In the genomic region with DNA sequence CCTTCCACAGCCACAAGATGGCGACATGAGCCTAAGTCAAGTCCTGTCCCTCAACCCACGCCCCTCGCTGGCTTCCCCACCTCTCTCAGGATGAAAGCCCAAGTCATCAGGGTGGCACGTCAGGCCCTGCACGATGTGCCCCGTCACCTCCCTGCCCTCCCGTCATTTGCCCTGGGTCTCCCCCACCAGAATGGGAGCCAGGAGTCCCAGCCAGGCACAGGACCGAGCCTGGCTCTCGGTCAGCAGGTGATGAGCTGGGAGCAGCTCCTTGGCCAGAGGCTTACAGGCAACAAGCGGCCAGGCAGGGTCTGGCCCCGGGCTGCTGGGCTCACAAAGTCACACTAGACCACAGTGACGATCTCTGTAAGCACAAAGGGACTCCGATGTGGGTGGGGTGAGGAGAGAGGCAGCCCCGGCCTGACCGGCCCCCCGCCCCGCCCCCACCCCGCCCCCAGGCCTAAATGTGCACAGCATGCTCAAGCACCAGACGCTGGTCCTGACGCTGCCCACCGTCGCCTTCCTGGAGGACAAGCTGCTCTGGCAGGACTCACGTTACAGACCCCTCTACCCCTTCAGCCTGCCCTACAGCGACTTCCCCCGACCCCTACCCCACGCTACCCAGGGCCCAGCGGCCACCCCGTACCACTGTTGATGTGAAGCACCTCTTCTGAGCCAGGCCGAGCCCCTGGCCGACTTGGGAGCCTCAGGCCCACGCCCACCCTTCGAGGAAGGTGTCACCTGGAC, we compare ENCODE assay signal across 9 cellular contexts. TPM values are rescaled to one million over a fixed set of nuclear protein-coding genes. Genes with fewer than 3 reads are reported as not detected.
DNase-seq lines count a peak whose midpoint lies in the region; ATAC-seq, FAIRE-seq and TF ChIP-seq lines count a peak whose summit lies in the region.
"Had no signal": no experiment of that assay in that cellular context is flagged by ENCODE, and none has a peak within 500 bp of the region (broad histone marks: within the 10 kb centered on the region; RNA-seq: fewer than 3 reads in every experiment).

No MANE protein-coding gene starts in this region.

- intact Hi-C loops in mammary epithelial cell (cut with micrococcal nuclease), result loop anchor here (1.0 kb wide), 1 partner anchor 131 kb away; no protein-coding TSS in a partner anchor

- peak overlapping the region; percentile 45 for H3K27ac ChIP-seq in mammary epithelial cell (ENCODE audit: insufficient read depth, low read depth, low read length)
- peak overlapping the region; percentile 56 for H3K27ac ChIP-seq in keratinocyte (ENCODE audit: control insufficient read depth, insufficient read depth, low read length)
- H3K27ac ChIP-seq: BLaER1 had no signal

- H4K20me1 ChIP-seq in mammary epithelial cell (ENCODE audit: insufficient read depth, low read length) (no peaks in the 10 kb centered on the region), keratinocyte (ENCODE audit: control insufficient read depth, extremely low read depth, insufficient read depth, low read length) (no peaks in the 10 kb centered on the region)

- H3K36me3 ChIP-seq in mammary epithelial cell (ENCODE audit: insufficient read depth, low read length), result peaks cover 6% of the 10 kb centered on the region
- H3K36me3 ChIP-seq in keratinocyte (ENCODE audit: control insufficient read depth in 2 of 2, extremely low read depth in 1 of 2, insufficient read depth in 2 of 2, low read length in 2 of 2), result peaks cover 22 to 28% of the 10 kb centered on the region in 2 experiments

- DNase-seq in NCI-H2107 treated with DMSO at 0.1 percent for 48 hours (lab: John Stamatoyannopoulos, UW; ENCODE audit: unreplicated experiment) (peak; percentile 34), NCI-H2107 (lab: John Stamatoyannopoulos, UW) (no peak), NCI-H2196 treated with DMSO at 0.1 percent for 48 hours (lab: John Stamatoyannopoulos, UW; ENCODE audit: unreplicated experiment) (peak; percentile 36), mammary epithelial cell (peak; percentile 76), keratinocyte (ENCODE audit: low read depth, low spot score) (peak; percentile 82)
- DNase-seq in stimulated activated CD4-positive, alpha-beta T cell treated with anti-CD3 and anti-CD28 coated beads, Interleukin-1b, Interleukin-23, amount 100 ng/mL, for 4 hours (ENCODE audit: low read depth in 2 of 2), result peak; percentile 84 to 87

- H3K4me2 ChIP-seq in mammary epithelial cell (ENCODE audit: insufficient read depth, low read depth, low read length), result peak overlapping the region; percentile 68
- H3K4me2 ChIP-seq in keratinocyte (ENCODE audit: control insufficient read depth, extremely low read depth, insufficient read depth, low read depth, low read length), result peak overlapping the region; percentile 44
- H3K4me2 ChIP-seq: BLaER1 had no signal

- no peaks in the 10 kb centered on the region for H3K9me1 ChIP-seq in keratinocyte (ENCODE audit: control insufficient read depth, extremely low read depth, insufficient read depth, low read length)

- ATAC-seq in GM19328 (IDR thresholded peaks at IDR 0.05; ENCODE audit: unreplicated experiment), result no peak

- no peak overlapping the region for H3K4me3 ChIP-seq in WI38 (ENCODE audit: low read depth, low read length)
- H3K4me3 ChIP-seq in mammary epithelial cell (replicated peaks in 1 of 3; ENCODE audit: insufficient read depth in 1 of 3, low read depth in 2 of 3, low read length in 3 of 3), result peak overlapping the region in 1 of 3 experiments; percentile 17
- no peak overlapping the region for H3K4me3 ChIP-seq in keratinocyte (ENCODE audit: control insufficient read depth in 2 of 3, extremely low read depth in 1 of 3, insufficient read depth in 2 of 3, low read depth in 1 of 3, low read length in 3 of 3)
- H3K4me3 ChIP-seq: BLaER1 had no signal

- dilution Hi-C loops in mammary epithelial cell (cut with HindIII; ENCODE audit: low sequenced_read_pairs) (no loop called here), keratinocyte (cut with MboI; ENCODE audit: extremely low pct_ligation_motif_present, low sequenced_read_pairs) (no loop called here)

- H3K4me1 ChIP-seq in mammary epithelial cell (ENCODE audit: insufficient read depth, low read length), result peaks cover 23% of the 10 kb centered on the region
- H3K4me1 ChIP-seq in keratinocyte (ENCODE audit: control insufficient read depth, extremely low read depth, insufficient read depth, low read length), result peaks cover 23% of the 10 kb centered on the region

- WGBS in mammary epithelial cell (ENCODE audit: low coverage, missing lambda C conversion rate), result 0% methylated on average over 18 of the region's 32 CpGs

- in situ Hi-C loops in mammary epithelial cell (cut with MboI; ENCODE audit: low sequenced_read_pairs in 2 of 2), result loop anchor here in 1 of 2 donors (10.0 kb wide), 1 partner anchor 325 kb away; the partner anchor contains the start of gene OLFM2

- H3K9ac ChIP-seq in mammary epithelial cell (ENCODE audit: insufficient read depth, low read length), result peak overlapping the region; percentile 41
- H3K9ac ChIP-seq in keratinocyte (ENCODE audit: control insufficient read depth, extremely low read depth, insufficient read depth, low read length), result peak overlapping the region; percentile 60
- H3K9ac ChIP-seq: BLaER1 had no signal

- BruUV-seq in mammary epithelial cell (replicated peaks; lab: Mats Ljungman, UMichigan), result TSS peak; percentile 18

- no peak for FAIRE-seq in keratinocyte (lab: Jason Lieb, UNC)

- H3K79me2 ChIP-seq in mammary epithelial cell (ENCODE audit: insufficient read depth, low read length) (peaks cover 3% of the 10 kb centered on the region), keratinocyte (ENCODE audit: control insufficient read depth, insufficient read depth, low read length) (no peaks in the 10 kb centered on the region)

- H2AFZ ChIP-seq in mammary epithelial cell (ENCODE audit: low read depth, low read length) (no peak overlapping the region), keratinocyte (ENCODE audit: control insufficient read depth, low read length) (no peak overlapping the region)

- no peaks in the 10 kb centered on the region for H3K27me3 ChIP-seq in mammary epithelial cell (ENCODE audit: insufficient read depth, low read length)
- no peaks in the 10 kb centered on the region for H3K27me3 ChIP-seq in keratinocyte (ENCODE audit: control insufficient read depth, extremely low read depth, insufficient read depth, low read length)
- H3K27me3 ChIP-seq: BLaER1 had no signal

- no peaks in the 10 kb centered on the region for H3K9me3 ChIP-seq in mammary epithelial cell (replicated peaks; ENCODE audit: insufficient read depth, low read length)
- H3K9me3 ChIP-seq in keratinocyte (ENCODE audit: control insufficient read depth, low read depth, low read length), result no peaks in the 10 kb centered on the region
- H3K9me3 ChIP-seq: BLaER1 had no signal

- TF ChIP-seq CTCF in WI38 (IDR thresholded peaks at IDR 0.05; ENCODE audit: low read depth, low read length) (peak; percentile 68), mammary epithelial cell (conservative IDR thresholded peaks at IDR 0.05 in 1 of 2, IDR thresholded peaks at IDR 0.05 in 1 of 2; ENCODE audit: extremely low read depth in 1 of 2, insufficient read depth in 1 of 2, low read depth in 1 of 2, low read length in 2 of 2) (peak; percentile 72 to 77), keratinocyte (optimal IDR thresholded peaks at IDR 0.05 in 1 of 3, IDR thresholded peaks at IDR 0.05 in 1 of 3, conservative IDR thresholded peaks at IDR 0.05 in 1 of 3; ENCODE audit: extremely low read depth in 1 of 3, insufficient read depth in 2 of 3, low read length in 3 of 3) (peak; percentile 75 to 82 (median 81))

- CTCF ChIA-PET in mammary epithelial cell (lab: Charles Lee; ENCODE audit: low non-redundant PET), result interaction anchor here (0.5 to 1.3 kb wide), 8 partner anchors 75 to 605 kb away, joined by 3 to 11 read pairs (median 4); no protein-coding TSS in a partner anchor

RNA-seq across cellular contexts. Expression of gene MRPL4, which starts 7.3 kb away (rescaled TPM):
- 10 to 100 TPM; 55.8 to 89.1 TPM for total RNA-seq in mammary epithelial cell
- polyA plus RNA-seq in mammary epithelial cell, result 85.2 TPM
- polyA minus RNA-seq in mammary epithelial cell, result 35.0 TPM
- polyA plus RNA-seq in keratinocyte, result 29.4 to 58.1 TPM (median 43.0 TPM) in 3 replicates
- polyA plus RNA-seq in keratinocyte (2011; ENCODE audit: low read depth), result 14.1 TPM
- 39.8 and 76.5 TPM in 2 replicates for polyA plus RNA-seq in keratinocyte (2011; cell fraction: cytosol; rRNA removed)
- polyA plus RNA-seq in keratinocyte (2011; cell fraction: nucleus; rRNA removed), result 41.3 and 60.9 TPM in 2 replicates
- 55.0 and 77.2 TPM in 2 replicates for polyA plus RNA-seq in keratinocyte (2012; ENCODE audit: low replicate concordance)
- polyA minus RNA-seq in keratinocyte, result 15.5 to 72.9 TPM (median 16.8 TPM) in 3 replicates
- polyA minus RNA-seq in keratinocyte (2011; cell fraction: cytosol; rRNA and poly(A)+ RNA removed), result 53.5 TPM
- polyA minus RNA-seq in keratinocyte (2011; cell fraction: nucleus; rRNA and poly(A)+ RNA removed), result 13.9 and 17.1 TPM in 2 replicates

RNA-seq across cellular contexts. Expression of gene ICAM1, which starts 11.6 kb away (rescaled TPM):
- total RNA-seq in mammary epithelial cell, result 10 to 100 TPM in 1 of 2 donors, 1 to 10 TPM in 1; 1.1 to 60.0 TPM
- 2.1 TPM for polyA plus RNA-seq in mammary epithelial cell
- polyA minus RNA-seq in mammary epithelial cell, result 3.8 TPM
- 0.30 to 0.56 TPM (median 0.35 TPM) in 3 replicates for polyA plus RNA-seq in keratinocyte
- 1.3 TPM for polyA plus RNA-seq in keratinocyte (2011; ENCODE audit: low read depth)
- 0.29 and 0.57 TPM in 2 replicates for polyA plus RNA-seq in keratinocyte (2011; cell fraction: cytosol; rRNA removed)
- polyA plus RNA-seq in keratinocyte (2011; cell fraction: nucleus; rRNA removed), result 2.2 and 2.9 TPM in 2 replicates
- polyA plus RNA-seq in keratinocyte (2012; ENCODE audit: low replicate concordance), result 0.48 and 0.51 TPM in 2 replicates
- 0.30 to 0.42 TPM in 2 of 3 replicates, not detected in the other for polyA minus RNA-seq in keratinocyte
- 2.7 TPM for polyA minus RNA-seq in keratinocyte (2011; cell fraction: cytosol; rRNA and poly(A)+ RNA removed)
- polyA minus RNA-seq in keratinocyte (2011; cell fraction: nucleus; rRNA and poly(A)+ RNA removed), result 2.3 and 2.5 TPM in 2 replicates

RNA-seq across cellular contexts. Expression of gene ICAM4, which starts 27.4 kb away (rescaled TPM):
- total RNA-seq in mammary epithelial cell, result 1 to 10 TPM; 1.1 to 1.5 TPM
- polyA plus RNA-seq in mammary epithelial cell (0.88 TPM), keratinocyte (0.18 to 0.35 TPM (median 0.25 TPM) in 3 replicates)
- polyA minus RNA-seq in mammary epithelial cell (not detected), keratinocyte (0.43 to 0.49 TPM in 2 of 3 replicates, not detected in the other)
- polyA plus RNA-seq in keratinocyte (2011; ENCODE audit: low read depth), result not detected
- 0.11 and 0.38 TPM in 2 replicates for polyA plus RNA-seq in keratinocyte (2011; cell fraction: cytosol; rRNA removed)
- 0.21 and 0.23 TPM in 2 replicates for polyA plus RNA-seq in keratinocyte (2011; cell fraction: nucleus; rRNA removed)
- polyA plus RNA-seq in keratinocyte (2012; ENCODE audit: low replicate concordance), result 0.16 and 0.23 TPM in 2 replicates
- polyA minus RNA-seq in keratinocyte (2011; cell fraction: cytosol; rRNA and poly(A)+ RNA removed), result not detected
- not detected in 2 replicates for polyA minus RNA-seq in keratinocyte (2011; cell fraction: nucleus; rRNA and poly(A)+ RNA removed)

RNA-seq across cellular contexts. Expression of gene S1PR2, which starts 28.2 kb away (rescaled TPM):
- 10 to 100 TPM in 1 of 2 donors, 1 to 10 TPM in 1; 5.6 to 15.3 TPM for total RNA-seq in mammary epithelial cell
- polyA plus RNA-seq in mammary epithelial cell, result 2.9 TPM
- polyA minus RNA-seq in mammary epithelial cell, result 16.2 TPM
- polyA plus RNA-seq in keratinocyte, result 1.6 to 2.6 TPM (median 2.2 TPM) in 3 replicates
- 0.26 TPM for polyA plus RNA-seq in keratinocyte (2011; ENCODE audit: low read depth)
- polyA plus RNA-seq in keratinocyte (2011; cell fraction: cytosol; rRNA removed), result 1.9 and 2.6 TPM in 2 replicates
- polyA plus RNA-seq in keratinocyte (2011; cell fraction: nucleus; rRNA removed), result 2.4 and 3.1 TPM in 2 replicates
- polyA plus RNA-seq in keratinocyte (2012; ENCODE audit: low replicate concordance), result 2.1 and 2.6 TPM in 2 replicates
- polyA minus RNA-seq in keratinocyte, result 6.7 to 13.0 TPM (median 11.7 TPM) in 3 replicates
- 12.1 TPM for polyA minus RNA-seq in keratinocyte (2011; cell fraction: cytosol; rRNA and poly(A)+ RNA removed)
- polyA minus RNA-seq in keratinocyte (2011; cell fraction: nucleus; rRNA and poly(A)+ RNA removed), result 4.4 and 4.7 TPM in 2 replicates

RNA-seq across cellular contexts. Expression of gene ICAM5, which starts 30.4 kb away (rescaled TPM):
- total RNA-seq in mammary epithelial cell, result 10 to 100 TPM in 1 of 2 donors, 1 to 10 TPM in 1; 3.1 to 21.7 TPM
- polyA plus RNA-seq in mammary epithelial cell (1.7 TPM), keratinocyte (0.20 to 0.55 TPM (median 0.43 TPM) in 3 replicates)
- polyA minus RNA-seq in mammary epithelial cell (0.62 TPM), keratinocyte (0.10 TPM in 1 of 3 replicates, not detected in the others)
- 0.20 TPM for polyA plus RNA-seq in keratinocyte (2011; ENCODE audit: low read depth)
- 0.02 and 0.09 TPM in 2 replicates for polyA plus RNA-seq in keratinocyte (2011; cell fraction: cytosol; rRNA removed)
- 2.2 and 5.0 TPM in 2 replicates for polyA plus RNA-seq in keratinocyte (2011; cell fraction: nucleus; rRNA removed)
- polyA plus RNA-seq in keratinocyte (2012; ENCODE audit: low replicate concordance), result 0.28 and 0.66 TPM in 2 replicates
- not detected for polyA minus RNA-seq in keratinocyte (2011; cell fraction: cytosol; rRNA and poly(A)+ RNA removed)
- 0.32 and 0.47 TPM in 2 replicates for polyA minus RNA-seq in keratinocyte (2011; cell fraction: nucleus; rRNA and poly(A)+ RNA removed)
